3 cellular contexts compared by ENCODE assay signal in genomic region chr17:10836145-10836544, GRCh38.
"Had no signal": no experiment of that assay in that cellular context is flagged by ENCODE, and none has a peak within 500 bp of the region (broad histone marks: within the 10 kb centered on the region; RNA-seq: fewer than 3 reads in every experiment).

No MANE protein-coding gene starts in this region.

- DNase-seq: IMR-90, KBM-7, KG1 had no signal
